Comparison of ENCODE assay signal across 20 cellular contexts in the genomic region with DNA sequence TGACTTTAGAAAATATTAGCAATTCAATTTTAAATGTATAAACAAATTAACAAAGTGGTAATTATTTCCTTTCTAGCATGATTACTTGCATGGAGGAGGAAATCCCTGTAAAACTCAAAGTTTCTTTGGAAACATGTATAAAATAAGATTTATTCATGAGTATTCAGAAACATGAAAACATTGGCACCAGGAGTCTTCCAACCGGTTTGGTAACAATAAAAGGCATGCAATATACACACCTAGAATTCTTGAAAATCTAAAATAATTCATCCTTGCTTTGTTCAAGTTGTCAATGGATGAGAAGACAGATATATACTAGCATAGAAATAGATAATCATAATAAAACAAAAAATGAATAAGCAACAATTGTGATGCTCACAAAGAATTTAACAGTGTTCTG.
"Had no signal": no experiment of that assay in that cellular context is flagged by ENCODE, and none has a peak within 500 bp of the region (broad histone marks: within the 10 kb centered on the region; RNA-seq: fewer than 3 reads in every experiment).

No MANE protein-coding gene starts in this region.

- H3K4me1 ChIP-seq: gastroesophageal sphincter, left ventricle myocardium inferior, lower lobe of right lung, pancreas, thyroid gland had no signal

- H3K4me3 Mint-ChIP-seq: dendritic cell treated with granulocyte-macrophage colony-stimulating factor and Interleukin-4, amounts not matched to agents 40 ng/mL and 50 ng/mL, for 4 days; effector memory CD8-positive, alpha-beta T cell; memory B cell; natural killer cell treated with Interleukin-12 subunit alpha and Interleukin-12 subunit beta and Interleukin-15 and Interleukin-18, amount 100 ng/mL, for 72 hours had no signal

- H3K27me3 ChIP-seq: esophagus squamous epithelium, gastroesophageal sphincter, pancreas, thyroid gland had no signal

- FAIRE-seq: colon, pancreas had no signal

- H3K27ac ChIP-seq: esophagus squamous epithelium, gastroesophageal sphincter, left ventricle myocardium inferior, lower lobe of right lung, pancreas, thyroid gland had no signal

- H3K9me3 Mint-ChIP-seq: effector memory CD8-positive, alpha-beta T cell; memory B cell had no signal

- H3K36me3 Mint-ChIP-seq: memory B cell; natural killer cell treated with Interleukin-12 subunit alpha and Interleukin-12 subunit beta and Interleukin-15 and Interleukin-18, amount 100 ng/mL, for 72 hours had no signal

- H3K27me3 Mint-ChIP-seq: dendritic cell treated with granulocyte-macrophage colony-stimulating factor and Interleukin-4, amounts not matched to agents 40 ng/mL and 50 ng/mL, for 4 days; progenitor cell of endocrine pancreas had no signal

- H3K27ac Mint-ChIP-seq: dendritic cell treated with granulocyte-macrophage colony-stimulating factor and Interleukin-4, amounts not matched to agents 40 ng/mL and 50 ng/mL, for 4 days; effector memory CD8-positive, alpha-beta T cell; memory B cell; natural killer cell treated with Interleukin-12 subunit alpha and Interleukin-12 subunit beta and Interleukin-15 and Interleukin-18, amount 100 ng/mL, for 72 hours; progenitor cell of endocrine pancreas had no signal

- H3K4me2 ChIP-seq: smooth muscle cell had no signal

- DNase-seq: effector memory CD8-positive, alpha-beta T cell; esophagus squamous epithelium; glutamatergic neuron; islet precursor cell; left ventricle myocardium inferior; lower lobe of right lung; midbrain; occipital lobe; pancreas; right cardiac atrium; stimulated activated CD4-positive, alpha-beta T cell treated with anti-CD3 and anti-CD28 coated beads, Interleukin-2, amount 100 ng/mL, for 48 hours; stimulated activated naive CD4-positive, alpha-beta T cell treated with Interleukin-2 at 50 U/mL for 16 hours; thyroid gland had no signal

- H3K36me3 ChIP-seq: esophagus squamous epithelium, gastroesophageal sphincter, left ventricle myocardium inferior, lower lobe of right lung, pancreas, thyroid gland had no signal

- H3K4me1 Mint-ChIP-seq: memory B cell had no signal

- H3K9me3 ChIP-seq: esophagus squamous epithelium, gastroesophageal sphincter, left ventricle myocardium inferior, lower lobe of right lung, pancreas, thyroid gland had no signal

- H3K4me3 ChIP-seq: esophagus squamous epithelium, gastroesophageal sphincter, left ventricle myocardium inferior, lower lobe of right lung, pancreas, smooth muscle cell, thyroid gland had no signal

- ATAC-seq: effector memory CD8-positive, alpha-beta T cell; gastroesophageal sphincter; lower lobe of right lung; natural killer cell treated with Interleukin-12 subunit alpha and Interleukin-12 subunit beta and Interleukin-15 and Interleukin-18, amount 100 ng/mL, for 72 hours; pancreas; right cardiac atrium had no signal
